Comparison of ENCODE assay signal across 19 cellular contexts in the genomic region with DNA sequence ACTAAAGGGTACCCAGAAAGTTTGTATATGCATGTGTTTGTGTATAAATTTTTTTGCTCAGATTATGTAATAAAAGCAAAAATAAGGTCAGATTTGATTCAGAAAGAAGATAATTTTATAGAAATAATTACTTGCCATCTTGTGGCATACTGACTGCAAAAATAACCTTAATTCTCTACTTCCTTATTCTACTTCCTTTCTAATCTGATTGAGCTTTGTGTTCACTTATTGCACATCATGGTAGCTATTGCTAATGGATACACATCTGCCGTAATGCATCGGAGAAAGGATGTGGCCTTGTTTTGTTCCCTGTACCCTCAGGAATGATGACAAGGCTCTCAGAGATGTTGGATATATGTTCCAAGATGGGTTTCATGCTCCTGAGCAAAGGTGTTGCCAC.
"Had no signal": no experiment of that assay in that cellular context is flagged by ENCODE, and none has a peak within 500 bp of the region (broad histone marks: within the 10 kb centered on the region; RNA-seq: fewer than 3 reads in every experiment).

No MANE protein-coding gene starts in this region.

- ATAC-seq: activated CD8-positive, alpha-beta T cell treated with anti-CD3 and anti-CD28 coated beads, Interleukin-2, amount 10 ng/mL, durations not matched to agents 7 days and 5 days; gastroesophageal sphincter; natural killer cell; psoas muscle; right cardiac atrium had no signal

- DNase-seq: activated CD4-positive, alpha-beta T cell treated with anti-CD3 and anti-CD28 coated beads, Interleukin-2, amount 10 ng/mL, durations not matched to agents 24 days and 14 days; activated CD8-positive, alpha-beta T cell treated with anti-CD3 and anti-CD28 coated beads, Interleukin-2, amount 10 ng/mL, durations not matched to agents 7 days and 5 days; activated naive CD4-positive, alpha-beta T cell treated with Interleukin-2 at 50 U/mL for 16 hours; activated naive CD8-positive, alpha-beta T cell treated with anti-CD3 and anti-CD28 coated beads, Interleukin-2, amount 10 ng/mL, durations not matched to agents 7 days and 5 days; activated T-cell treated with anti-CD3 and anti-CD28 coated beads, Interleukin-2, amount 50 U/mL, for 24 hours; amygdala; dermis blood vessel endothelial cell; effector memory CD4-positive, alpha-beta T cell; immature natural killer cell; kidney glomerular epithelial cell; mesendoderm; natural killer cell; ovary; psoas muscle; right cardiac atrium; stimulated activated CD4-positive, alpha-beta T cell treated with anti-CD3 and anti-CD28 coated beads, Interleukin-2, amount 100 ng/mL, for 24 hours; transverse colon; uterus had no signal
